ENCODE assay signal across 22 cellular contexts in the genomic region with DNA sequence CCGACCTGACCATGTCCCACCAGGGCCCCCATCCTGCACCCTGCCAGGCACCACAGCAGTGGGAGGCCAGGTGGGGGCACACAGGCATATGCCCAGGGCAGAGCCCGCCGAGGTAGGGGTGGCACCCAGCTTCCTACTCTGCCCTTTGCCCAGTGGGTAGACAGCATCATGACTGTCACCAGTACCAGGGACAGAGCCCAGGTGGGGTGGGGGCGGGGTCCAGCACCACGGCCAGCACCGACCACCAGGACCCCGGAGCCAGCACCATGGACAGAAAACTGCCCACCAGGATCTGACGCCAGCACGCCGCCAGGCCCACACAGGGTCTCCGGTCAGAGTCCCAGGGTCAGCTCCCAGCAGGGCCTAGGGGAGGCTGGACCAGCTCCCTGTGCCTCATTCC. TPM values are rescaled to one million over a fixed set of nuclear protein-coding genes. Genes with fewer than 3 reads are reported as not detected.
A peak's percentile ranks its signal among the peaks of the same experiment; 100 is the strongest.
DNase-seq lines count a peak whose midpoint lies in the region; ATAC-seq, FAIRE-seq and TF ChIP-seq lines count a peak whose summit lies in the region.
"Had no signal": no experiment of that assay in that cellular context is flagged by ENCODE, and none has a peak within 500 bp of the region (broad histone marks: within the 10 kb centered on the region; RNA-seq: fewer than 3 reads in every experiment).

No MANE protein-coding gene starts in this region.

- no peak overlapping the region for H3K4me3 ChIP-seq in DND-41 (ENCODE audit: low read depth in 1 of 2, low read length in 2 of 2)
- no peak overlapping the region for H3K4me3 ChIP-seq in Karpas-422 (ENCODE audit: low read length)
- no peak overlapping the region for H3K4me3 ChIP-seq in H1 (ENCODE audit: extremely low read depth in 1 of 4, insufficient read depth in 2 of 4, low read depth in 3 of 4, low read length in 4 of 4)
- H3K4me3 ChIP-seq in neural progenitor cell: no peak overlapping the region
- H3K4me3 ChIP-seq: SK-N-MC had no signal

- ATAC-seq in DND-41 (ENCODE audit: insufficient read depth, low read depth): peak; percentile 55

- no peak overlapping the region for H3K4me2 ChIP-seq in DND-41 (ENCODE audit: insufficient read depth, low read length)
- H3K4me2 ChIP-seq in Karpas-422 (ENCODE audit: low read depth, low read length, poor library complexity, severe bottlenecking): no peak overlapping the region
- no peak overlapping the region for H3K4me2 ChIP-seq in H1 (ENCODE audit: insufficient read depth in 1 of 2, low read depth in 2 of 2, low read length in 2 of 2)
- H3K4me2 ChIP-seq in neural progenitor cell: no peak overlapping the region

- H3K27ac ChIP-seq in DND-41 (ENCODE audit: low read length) (no peak overlapping the region), Karpas-422 (ENCODE audit: low read length) (peak overlapping the region; percentile 53), H1 (ENCODE audit: low read depth, low read length) (no peak overlapping the region), neural progenitor cell (no peak overlapping the region)
- H3K27ac ChIP-seq: SK-N-MC had no signal

- TF ChIP-seq POLR2A in H1 (IDR thresholded peaks at IDR 0.05; ENCODE audit: control extremely low read depth in 1 of 2, low read depth in 2 of 2, low read length in 2 of 2): no peak

- H3K27me3 ChIP-seq in DND-41 (ENCODE audit: insufficient read depth, low read length, poor library complexity) (no peaks in the 10 kb centered on the region), Karpas-422 (ENCODE audit: low read length) (no peaks in the 10 kb centered on the region), H1 (replicated peaks in 1 of 4; ENCODE audit: control insufficient read depth in 3 of 4, extremely low read depth in 1 of 4, insufficient read depth in 3 of 4, low read length in 3 of 4) (no peaks in the 10 kb centered on the region; a peak in 1 of 7 replicates), neural progenitor cell (no peaks in the 10 kb centered on the region)

- no peaks in the 10 kb centered on the region for H3K9me3 Mint-ChIP-seq in neural progenitor cell
- H3K9me3 Mint-ChIP-seq: CD4-positive, alpha-beta memory T cell; IgD-negative memory B cell had no signal

- DNase-seq in DND-41 (peak; percentile 68), Karpas-422 (peak; percentile 55), H1 (ENCODE audit: low read depth in 1 of 2, low spot score in 2 of 2) (peak in 1 of 2 experiments; percentile 87), neural progenitor cell (ENCODE audit: low spot score) (peak; percentile 94), activated gamma-delta T cell (lab: John Stamatoyannopoulos, UW) (no peak), RCC 7860 (ENCODE audit: low spot score) (no peak), SKM-1 treated with dmso at 0.1 percent for 144 hours (lab: John Stamatoyannopoulos, UW; ENCODE audit: unreplicated experiment) (no peak)
- DNase-seq: ACHN; CD4-positive, alpha-beta memory T cell; DMS79 treated with DMSO at 0.1 percent for 48 hours; GF-D8; NCI-H1048; NCI-H146; NCI-H2081 treated with DMSO at 0.1 percent for 48 hours; NCI-H226; NCI-H526 treated with DMSO at 0.1 percent for 48 hours had no signal

- H2AK5ac ChIP-seq in H1 (ENCODE audit: low read depth, low read length): no peak overlapping the region

- no peak overlapping the region for H3K56ac ChIP-seq in H1 (replicated peaks; ENCODE audit: insufficient read length, low read depth, low read length)

- no peak overlapping the region for H4K5ac ChIP-seq in H1 (ENCODE audit: insufficient read length, low read depth, low read length)

- H3K4me1 Mint-ChIP-seq in neural progenitor cell: no peaks in the 10 kb centered on the region

- no peak for FAIRE-seq in H1 (lab: Jason Lieb, UNC)
- FAIRE-seq in RCC 7860 (lab: Jason Lieb, UNC): no peak
- FAIRE-seq: D721Med had no signal

- H3K79me2 ChIP-seq in DND-41 (ENCODE audit: insufficient read depth, low read length): no peaks in the 10 kb centered on the region
- peaks cover 10% of the 10 kb centered on the region; the same call in 1 of the 2 replicates for H3K79me2 ChIP-seq in Karpas-422 (ENCODE audit: low read length)
- H3K79me2 ChIP-seq in H1 (ENCODE audit: control insufficient read depth in 1 of 2, insufficient read depth in 2 of 2, low read length in 2 of 2): no peaks in the 10 kb centered on the region
- no peaks in the 10 kb centered on the region for H3K79me2 ChIP-seq in neural progenitor cell (ENCODE audit: low read depth)

- H2BK20ac ChIP-seq in H1 (ENCODE audit: low read length): no peak overlapping the region

- no peak overlapping the region for H2AFZ ChIP-seq in DND-41 (ENCODE audit: low read depth, low read length)
- no peak overlapping the region for H2AFZ ChIP-seq in Karpas-422 (ENCODE audit: low read length)
- no peak overlapping the region for H2AFZ ChIP-seq in H1 (ENCODE audit: low read length)
- H2AFZ ChIP-seq in neural progenitor cell (replicated peaks): no peak overlapping the region

- no peaks in the 10 kb centered on the region for H3K9me3 ChIP-seq in DND-41 (ENCODE audit: insufficient read depth, low read length, severe bottlenecking)
- H3K9me3 ChIP-seq in Karpas-422 (ENCODE audit: low read length): no peaks in the 10 kb centered on the region
- peaks cover 0 to 1% of the 10 kb centered on the region in 2 experiments; a peak in 2 of 4 replicates for H3K9me3 ChIP-seq in H1 (ENCODE audit: insufficient read depth in 2 of 2, low read depth in 1 of 2, low read length in 1 of 2)
- no peaks in the 10 kb centered on the region for H3K9me3 ChIP-seq in neural progenitor cell (ENCODE audit: low read depth)

- H3K23me2 ChIP-seq in H1 (ENCODE audit: low read depth, low read length): peaks cover 2% of the 10 kb centered on the region; the same call in 1 of the 2 replicates

- no peak overlapping the region for H3K27ac Mint-ChIP-seq in neural progenitor cell
- H3K27ac Mint-ChIP-seq: B cell, IgD-negative memory B cell had no signal

- no peak overlapping the region for H3K4ac ChIP-seq in H1 (replicated peaks; ENCODE audit: insufficient read length, low read depth, low read length)

- H4K20me1 ChIP-seq in DND-41 (ENCODE audit: insufficient read depth, low read length): peaks cover 52% of the 10 kb centered on the region
- peaks cover 17% of the 10 kb centered on the region for H4K20me1 ChIP-seq in Karpas-422 (ENCODE audit: insufficient read depth, low read depth, low read length)
- H4K20me1 ChIP-seq in H1 (replicated peaks in 1 of 2; ENCODE audit: control insufficient read depth in 1 of 2, insufficient read depth in 2 of 2, low read length in 2 of 2): peaks cover 10 to 28% of the 10 kb centered on the region in 2 experiments
- H4K20me1 ChIP-seq in neural progenitor cell (ENCODE audit: low read depth): peaks cover 69% of the 10 kb centered on the region

- H2BK12ac ChIP-seq in H1 (ENCODE audit: low read depth, low read length): no peak overlapping the region

- POLR2A ChIA-PET in H1 (lab: Charles Lee; ENCODE audit: partially characterized antibody): interaction anchor here (0.8 to 9.0 kb wide), 17 partner anchors 9 to 99 kb away, joined by 3 to 134 read pairs (median 5); partner anchors contain the start of genes AURKAIP1, CCNL2 and DVL1

- no peak overlapping the region for H2BK5ac ChIP-seq in H1 (ENCODE audit: low read depth, low read length)

- no peak overlapping the region for H3K9ac ChIP-seq in DND-41 (ENCODE audit: low read depth, low read length)
- no peak overlapping the region for H3K9ac ChIP-seq in Karpas-422 (ENCODE audit: low read length)
- H3K9ac ChIP-seq in H1 (replicated peaks in 1 of 4; ENCODE audit: extremely low read depth in 1 of 4, low read depth in 3 of 4, low read length in 3 of 4): no peak overlapping the region
- H3K9ac ChIP-seq in neural progenitor cell: no peak overlapping the region

- TF ChIP-seq EP300 in H1 (IDR thresholded peaks at IDR 0.05; ENCODE audit: borderline replicate concordance in 1 of 2, low read depth in 2 of 2, low read length in 2 of 2): no peak; a peak in 1 of 3 replicates

- WGBS in H1 (ENCODE audit: extremely low coverage in 1 of 2, insufficient coverage in 1 of 2, insufficient read length in 1 of 2, insufficient replicate concordance in 2 of 2, low coverage in 1 of 2, low lambda C conversion rate in 2 of 2, missing lambda C conversion rate in 1 of 2), 2 experiments: 82% methylated on average over 11 of the region's 11 CpGs; no CpG with 5 or more reads in 1 of the 2 experiments

- no peak overlapping the region for H3K18ac ChIP-seq in H1 (ENCODE audit: extremely low read depth, low read length)

- H3K4me1 ChIP-seq in DND-41 (ENCODE audit: insufficient read depth, low read length) (no peaks in the 10 kb centered on the region), Karpas-422 (ENCODE audit: low read length) (peaks cover 47% of the 10 kb centered on the region), H1 (replicated peaks in 1 of 4; ENCODE audit: control insufficient read depth in 3 of 4, insufficient read depth in 4 of 4, low read length in 3 of 4) (no peaks in the 10 kb centered on the region; a peak in 2 of 7 replicates), neural progenitor cell (no peaks in the 10 kb centered on the region)

- peak in 1 of 2 experiments; percentile 25; a peak in 1 of 4 replicates for TF ChIP-seq RAD21 in H1 (IDR thresholded peaks at IDR 0.05 in 1 of 2, conservative IDR thresholded peaks at IDR 0.05 in 1 of 2; ENCODE audit: low read depth in 2 of 2, low read length in 2 of 2)

- H3K14ac ChIP-seq in H1 (ENCODE audit: insufficient read length): no peak overlapping the region

- no peak overlapping the region for H2BK15ac ChIP-seq in H1 (ENCODE audit: low read length)

- no peak overlapping the region for H3K23ac ChIP-seq in H1 (ENCODE audit: insufficient read length)

- H3K79me1 ChIP-seq in H1 (ENCODE audit: low read depth, low read length): peaks cover 4% of the 10 kb centered on the region; the same call in 1 of the 2 replicates

- H3F3A ChIP-seq in neural progenitor cell (ENCODE audit: low read depth): peaks cover 14% of the 10 kb centered on the region

- peaks cover under 1% of the 10 kb centered on the region for H3K36me3 Mint-ChIP-seq in neural progenitor cell
- H3K36me3 Mint-ChIP-seq: IgD-negative memory B cell had no signal

- CTCF ChIA-PET in H1 (lab: Charles Lee; ENCODE audit: partially characterized antibody): interaction anchor here (0.6 to 3.2 kb wide), 8 partner anchors 10 to 928 kb away, joined by 3 to 13 read pairs (median 4); no protein-coding TSS in a partner anchor

- H3K9me2 ChIP-seq in Karpas-422 (replicated peaks; ENCODE audit: insufficient read depth, low read length): no peaks in the 10 kb centered on the region

- TF ChIP-seq CTCF in DND-41 (IDR thresholded peaks at IDR 0.05; ENCODE audit: borderline replicate concordance, extremely low read depth, low read length, poor library complexity, severe bottlenecking) (no peak), H1 (IDR thresholded peaks at IDR 0.05; ENCODE audit: control extremely low read depth in 1 of 3, insufficient read depth in 1 of 3, low read depth in 1 of 3, low read length in 3 of 3) (peak in 1 of 3 experiments; percentile 8; a peak in 1 of 4 replicates), neural progenitor cell (IDR thresholded peaks at IDR 0.05) (no peak)

- H3K27me3 Mint-ChIP-seq in neural progenitor cell (ENCODE audit: insufficient read depth, low read depth): peaks cover 17% of the 10 kb centered on the region
- H3K27me3 Mint-ChIP-seq: B cell; CD4-positive, alpha-beta memory T cell; IgD-negative memory B cell had no signal

- H4K91ac ChIP-seq in H1 (replicated peaks; ENCODE audit: insufficient read length, low read length): no peak overlapping the region

- H4K8ac ChIP-seq in H1 (ENCODE audit: extremely low read depth, insufficient read depth, low read length): no peak overlapping the region

- H3K4me3 Mint-ChIP-seq in neural progenitor cell: no peak overlapping the region
- H3K4me3 Mint-ChIP-seq: B cell; CD4-positive, alpha-beta memory T cell; IgD-negative memory B cell had no signal

- no peak overlapping the region for H2BK120ac ChIP-seq in H1 (replicated peaks; ENCODE audit: low read depth, low read length)

- H3K36me3 ChIP-seq in DND-41 (ENCODE audit: insufficient read depth, low read length) (peaks cover 18% of the 10 kb centered on the region), Karpas-422 (ENCODE audit: insufficient read depth, low read length) (peaks cover 3% of the 10 kb centered on the region; the same call in 1 of the 2 replicates), H1 (ENCODE audit: control insufficient read depth in 2 of 4, insufficient read depth in 4 of 4, low read length in 3 of 4) (peaks cover 0 to 24% (median 6%) of the 10 kb centered on the region in 4 experiments; a peak in 5 of 8 replicates), neural progenitor cell (no peaks in the 10 kb centered on the region)

RNA-seq across cellular contexts. Expression of gene TAS1R3, which starts 3.8 kb away (rescaled TPM):
- 49.2 and 82.6 TPM in 2 replicates for total RNA-seq in Karpas-422 (2014; rRNA removed; shearing (Covaris generic); ENCODE audit: low replicate concordance)
- total RNA-seq in H1 (2021; fragmentation: NEBNext Ultra II Directional; extraction: Animal tissue kit (Norgen Biotek cat#: 25700)): 0.11 and 0.19 TPM in 2 replicates
- 0.03 and 0.16 TPM in 2 replicates for polyA plus RNA-seq in H1 (2011; rRNA removed)
- polyA plus RNA-seq in H1 (2011; cell fraction: cytosol; rRNA removed): 0.06 TPM
- polyA plus RNA-seq in H1 (2011; cell fraction: nucleus; rRNA removed): 0.64 TPM
- 0.12 to 0.22 TPM (median 0.17 TPM) in 4 replicates for polyA plus RNA-seq in H1 (2012, experiment 1 of 2)
- polyA plus RNA-seq in H1 (2012, experiment 2 of 2): 0.14 TPM
- polyA plus RNA-seq in H1 (2013, experiment 1 of 2): 0.04 TPM
- polyA plus RNA-seq in H1 (2013, experiment 2 of 2): 0.02 TPM
- polyA minus RNA-seq in H1 (2011; rRNA and poly(A)+ RNA removed): 0.05 TPM in 1 of 2 replicates, not detected in the other
- not detected for polyA minus RNA-seq in H1 (2011; cell fraction: cytosol; rRNA and poly(A)+ RNA removed)
- polyA minus RNA-seq in H1 (2011; cell fraction: nucleus; rRNA and poly(A)+ RNA removed): 0.40 TPM
- 0.22 TPM in 1 of 2 replicates, not detected in the other for total RNA-seq in neural progenitor cell (ENCODE audit: low replicate concordance)
- total RNA-seq: H4 had no signal

RNA-seq across cellular contexts. Expression of gene CPTP, which starts 10.2 kb away (rescaled TPM):
- total RNA-seq in Karpas-422 (2014; rRNA removed; shearing (Covaris generic); ENCODE audit: low replicate concordance): 35.0 and 74.7 TPM in 2 replicates
- 10.6 and 13.3 TPM in 2 replicates for total RNA-seq in H1 (2021; fragmentation: NEBNext Ultra II Directional; extraction: Animal tissue kit (Norgen Biotek cat#: 25700))
- 8.1 and 13.4 TPM in 2 replicates for polyA plus RNA-seq in H1 (2011; rRNA removed)
- 7.0 TPM for polyA plus RNA-seq in H1 (2011; cell fraction: cytosol; rRNA removed)
- polyA plus RNA-seq in H1 (2011; cell fraction: nucleus; rRNA removed): 8.0 TPM
- 5.8 to 8.6 TPM (median 8.1 TPM) in 4 replicates for polyA plus RNA-seq in H1 (2012, experiment 1 of 2)
- polyA plus RNA-seq in H1 (2012, experiment 2 of 2): 9.5 TPM
- 10.1 TPM for polyA plus RNA-seq in H1 (2013, experiment 1 of 2)
- polyA plus RNA-seq in H1 (2013, experiment 2 of 2): 9.7 TPM
- 2.2 and 3.2 TPM in 2 replicates for polyA minus RNA-seq in H1 (2011; rRNA and poly(A)+ RNA removed)
- 6.8 TPM for polyA minus RNA-seq in H1 (2011; cell fraction: cytosol; rRNA and poly(A)+ RNA removed)
- polyA minus RNA-seq in H1 (2011; cell fraction: nucleus; rRNA and poly(A)+ RNA removed): 11.6 TPM
- 1.0 and 13.5 TPM in 2 replicates for total RNA-seq in neural progenitor cell (ENCODE audit: low replicate concordance)

RNA-seq across cellular contexts. Expression of gene INTS11, which starts 10.4 kb away (rescaled TPM):
- total RNA-seq in Karpas-422 (2014; rRNA removed; shearing (Covaris generic); ENCODE audit: low replicate concordance): 69.8 and 168 TPM in 2 replicates
- total RNA-seq in H1 (2021; fragmentation: NEBNext Ultra II Directional; extraction: Animal tissue kit (Norgen Biotek cat#: 25700)): 113 and 116 TPM in 2 replicates
- 243 and 324 TPM in 2 replicates for polyA plus RNA-seq in H1 (2011; rRNA removed)
- polyA plus RNA-seq in H1 (2011; cell fraction: cytosol; rRNA removed): 210 TPM
- polyA plus RNA-seq in H1 (2011; cell fraction: nucleus; rRNA removed): 662 TPM
- polyA plus RNA-seq in H1 (2012, experiment 1 of 2): 121 to 180 TPM (median 164 TPM) in 4 replicates
- 131 TPM for polyA plus RNA-seq in H1 (2012, experiment 2 of 2)
- polyA plus RNA-seq in H1 (2013, experiment 1 of 2): 99.2 TPM
- 89.5 TPM for polyA plus RNA-seq in H1 (2013, experiment 2 of 2)
- 115 and 144 TPM in 2 replicates for polyA minus RNA-seq in H1 (2011; rRNA and poly(A)+ RNA removed)
- polyA minus RNA-seq in H1 (2011; cell fraction: cytosol; rRNA and poly(A)+ RNA removed): 86.7 TPM
- 144 TPM for polyA minus RNA-seq in H1 (2011; cell fraction: nucleus; rRNA and poly(A)+ RNA removed)
- total RNA-seq in neural progenitor cell (ENCODE audit: low replicate concordance): 62.4 and 116 TPM in 2 replicates

RNA-seq across cellular contexts. Expression of gene DVL1, which starts 14.4 kb away (rescaled TPM):
- 36.0 and 104 TPM in 2 replicates for total RNA-seq in Karpas-422 (2014; rRNA removed; shearing (Covaris generic); ENCODE audit: low replicate concordance)
- total RNA-seq in H1 (2021; fragmentation: NEBNext Ultra II Directional; extraction: Animal tissue kit (Norgen Biotek cat#: 25700)): 56.0 and 58.9 TPM in 2 replicates
- 39.4 and 59.8 TPM in 2 replicates for polyA plus RNA-seq in H1 (2011; rRNA removed)
- polyA plus RNA-seq in H1 (2011; cell fraction: cytosol; rRNA removed): 45.1 TPM
- 354 TPM for polyA plus RNA-seq in H1 (2011; cell fraction: nucleus; rRNA removed)
- 29.6 to 56.3 TPM (median 52.4 TPM) in 4 replicates for polyA plus RNA-seq in H1 (2012, experiment 1 of 2)
- 32.5 TPM for polyA plus RNA-seq in H1 (2012, experiment 2 of 2)
- 41.1 TPM for polyA plus RNA-seq in H1 (2013, experiment 1 of 2)
- 37.2 TPM for polyA plus RNA-seq in H1 (2013, experiment 2 of 2)
- polyA minus RNA-seq in H1 (2011; rRNA and poly(A)+ RNA removed): 16.1 and 16.9 TPM in 2 replicates
- polyA minus RNA-seq in H1 (2011; cell fraction: cytosol; rRNA and poly(A)+ RNA removed): 33.2 TPM
- 81.8 TPM for polyA minus RNA-seq in H1 (2011; cell fraction: nucleus; rRNA and poly(A)+ RNA removed)
- total RNA-seq in neural progenitor cell (ENCODE audit: low replicate concordance): 14.5 and 64.1 TPM in 2 replicates

RNA-seq across cellular contexts. Expression of gene MXRA8, which starts 23.5 kb away (rescaled TPM):
- not detected in 2 replicates for total RNA-seq in Karpas-422 (2014; rRNA removed; shearing (Covaris generic); ENCODE audit: low replicate concordance)
- total RNA-seq in H1 (2021; fragmentation: NEBNext Ultra II Directional; extraction: Animal tissue kit (Norgen Biotek cat#: 25700)): 10.0 and 10.5 TPM in 2 replicates
- polyA plus RNA-seq in H1 (2011; rRNA removed): 17.2 and 35.4 TPM in 2 replicates
- 21.3 TPM for polyA plus RNA-seq in H1 (2011; cell fraction: cytosol; rRNA removed)
- polyA plus RNA-seq in H1 (2011; cell fraction: nucleus; rRNA removed): 57.8 TPM
- polyA plus RNA-seq in H1 (2012, experiment 1 of 2): 6.4 to 14.9 TPM (median 13.3 TPM) in 4 replicates
- 7.6 TPM for polyA plus RNA-seq in H1 (2012, experiment 2 of 2)
- polyA plus RNA-seq in H1 (2013, experiment 1 of 2): 12.0 TPM
- polyA plus RNA-seq in H1 (2013, experiment 2 of 2): 10.6 TPM
- 3.0 and 3.5 TPM in 2 replicates for polyA minus RNA-seq in H1 (2011; rRNA and poly(A)+ RNA removed)
- 9.2 TPM for polyA minus RNA-seq in H1 (2011; cell fraction: cytosol; rRNA and poly(A)+ RNA removed)
- polyA minus RNA-seq in H1 (2011; cell fraction: nucleus; rRNA and poly(A)+ RNA removed): 7.8 TPM
- 6.8 and 24.0 TPM in 2 replicates for total RNA-seq in neural progenitor cell (ENCODE audit: low replicate concordance)
- total RNA-seq: B cell, HT-29 had no signal
- polyA plus RNA-seq: IgD-negative memory B cell had no signal

Comparison
In these comparisons a context has a peak if more than half of its experiments do, and no peak if none do; other contexts are left out.
1. DNase-seq: peak in DND-41 (single experiment), Karpas-422 (single experiment) and neural progenitor cell (single experiment); none in activated gamma-delta T cell (single experiment), RCC 7860 (single experiment) and SKM-1 treated with dmso at 0.1 percent for 144 hours (single experiment).
2. RNA of gene TAS1R3, which starts 3.8 kb away (total RNA-seq): 49.2 to 82.6 TPM in Karpas-422; 0.11 to 0.19 TPM in H1 and 0.22 TPM in neural progenitor cell; every median in the first group is over 10 times any median in the second.